ENCODE assay signal across 27 cellular contexts in genomic region chr9:126589349-126589748, GRCh38. TPM values are rescaled to one million over a fixed set of nuclear protein-coding genes. Genes with fewer than 3 reads are reported as not detected.
"Had no signal": no experiment of that assay in that cellular context is flagged by ENCODE, and none has a peak within 500 bp of the region (broad histone marks: within the 10 kb centered on the region; RNA-seq: fewer than 3 reads in every experiment).

No MANE protein-coding gene starts in this region.

- H3K4me1 ChIP-seq: foreskin keratinocyte, parathyroid adenoma, prostate gland, spleen, upper lobe of right lung had no signal

- H3K27ac Mint-ChIP-seq: memory B cell; mesothelial cell of epicardium; natural killer cell treated with Interleukin-12 subunit alpha and Interleukin-12 subunit beta and Interleukin-15 and Interleukin-18, amount 100 ng/mL, for 72 hours; neural progenitor cell; stimulated activated memory B cell treated with anti-CD40 and anti-IgM and Interleukin-4, amounts not matched to agents 10 μg/mL and 1 μg/mL and 100 μg/mL, for 72 hours; stimulated activated naive CD8-positive, alpha-beta T cell treated with anti-CD3 and anti-CD28 coated beads, Interleukin-15, Interleukin-2, amounts not matched to agents 100 ng/mL and 50 ng/mL, for 24 hours had no signal

- ATAC-seq: foreskin keratinocyte; left lobe of liver; lower lobe of right lung; natural killer cell treated with Interleukin-12 subunit alpha and Interleukin-12 subunit beta and Interleukin-15 and Interleukin-18, amount 100 ng/mL, for 72 hours; sciatic nerve; stimulated activated memory B cell treated with anti-CD40 and anti-IgM and Interleukin-4, amounts not matched to agents 10 μg/mL and 1 μg/mL and 100 μg/mL, for 72 hours; upper lobe of right lung had no signal

- H3K4me3 Mint-ChIP-seq: memory B cell; mesothelial cell of epicardium; natural killer cell treated with Interleukin-12 subunit alpha and Interleukin-12 subunit beta and Interleukin-15 and Interleukin-18, amount 100 ng/mL, for 72 hours; neural progenitor cell; stimulated activated memory B cell treated with anti-CD40 and anti-IgM and Interleukin-4, amounts not matched to agents 10 μg/mL and 1 μg/mL and 100 μg/mL, for 72 hours; stimulated activated naive CD8-positive, alpha-beta T cell treated with anti-CD3 and anti-CD28 coated beads, Interleukin-15, Interleukin-2, amounts not matched to agents 100 ng/mL and 50 ng/mL, for 24 hours had no signal

- H3K4me3 ChIP-seq: dorsolateral prefrontal cortex, esophagus muscularis mucosa, lower lobe of right lung, neural progenitor cell, prostate gland, spleen, testis, tibial nerve, upper lobe of right lung had no signal

- H3K27ac ChIP-seq: dorsolateral prefrontal cortex, esophagus muscularis mucosa, foreskin keratinocyte, lower lobe of right lung, neural progenitor cell, parathyroid adenoma, prostate gland, spleen, testis, tibial nerve, upper lobe of right lung had no signal

- H3K9me3 Mint-ChIP-seq: memory B cell; mesothelial cell of epicardium; natural killer cell treated with Interleukin-12 subunit alpha and Interleukin-12 subunit beta and Interleukin-15 and Interleukin-18, amount 100 ng/mL, for 72 hours; stimulated activated memory B cell treated with anti-CD40 and anti-IgM and Interleukin-4, amounts not matched to agents 10 μg/mL and 1 μg/mL and 100 μg/mL, for 72 hours; stimulated activated naive CD8-positive, alpha-beta T cell treated with anti-CD3 and anti-CD28 coated beads, Interleukin-15, Interleukin-2, amounts not matched to agents 100 ng/mL and 50 ng/mL, for 24 hours had no signal

- DNase-seq: central memory CD4-positive, alpha-beta T cell; cortex of kidney; dorsolateral prefrontal cortex; effector CD8-positive, alpha-beta T cell; foreskin keratinocyte; islet precursor cell; lower lobe of right lung; occipital lobe; spleen; stimulated activated CD4-positive, alpha-beta T cell treated with anti-CD3 and anti-CD28 coated beads, Interleukin-15, amount 100 ng/mL, for 24 hours; stimulated activated CD4-positive, alpha-beta T cell treated with anti-CD3 and anti-CD28 coated beads, Interleukin-1b, Interleukin-23, amount 100 ng/mL, for 48 hours; stimulated activated CD4-positive, alpha-beta T cell treated with anti-CD3 and anti-CD28 coated beads, Interleukin-4, amount 100 ng/mL, for 24 hours; testis; upper lobe of right lung had no signal

- H3K27me3 ChIP-seq: neural progenitor cell, testis, upper lobe of right lung had no signal

- H3K36me3 ChIP-seq: esophagus muscularis mucosa, lower lobe of right lung, neural progenitor cell, prostate gland, spleen, tibial nerve, upper lobe of right lung had no signal

- H3K4me1 Mint-ChIP-seq: memory B cell; stimulated activated memory B cell treated with anti-CD40 and anti-IgM and Interleukin-4, amounts not matched to agents 10 μg/mL and 1 μg/mL and 100 μg/mL, for 72 hours had no signal

- H3K9me3 ChIP-seq: esophagus muscularis mucosa, lower lobe of right lung, prostate gland, spleen, testis, tibial nerve, upper lobe of right lung had no signal

- H3K36me3 Mint-ChIP-seq: memory B cell; mesothelial cell of epicardium; natural killer cell treated with Interleukin-12 subunit alpha and Interleukin-12 subunit beta and Interleukin-15 and Interleukin-18, amount 100 ng/mL, for 72 hours; neural progenitor cell; stimulated activated memory B cell treated with anti-CD40 and anti-IgM and Interleukin-4, amounts not matched to agents 10 μg/mL and 1 μg/mL and 100 μg/mL, for 72 hours had no signal

RNA-seq across cellular contexts. Expression of gene LMX1B, which starts 24.4 kb away (rescaled TPM):
- total RNA-seq: left lobe of liver; natural killer cell treated with Interleukin-12 subunit alpha and Interleukin-12 subunit beta and Interleukin-15 and Interleukin-18, amount 100 ng/mL, for 72 hours; occipital lobe; renal cortical epithelial cell had no signal
